16 cellular contexts compared by ENCODE assay signal in the genomic region with DNA sequence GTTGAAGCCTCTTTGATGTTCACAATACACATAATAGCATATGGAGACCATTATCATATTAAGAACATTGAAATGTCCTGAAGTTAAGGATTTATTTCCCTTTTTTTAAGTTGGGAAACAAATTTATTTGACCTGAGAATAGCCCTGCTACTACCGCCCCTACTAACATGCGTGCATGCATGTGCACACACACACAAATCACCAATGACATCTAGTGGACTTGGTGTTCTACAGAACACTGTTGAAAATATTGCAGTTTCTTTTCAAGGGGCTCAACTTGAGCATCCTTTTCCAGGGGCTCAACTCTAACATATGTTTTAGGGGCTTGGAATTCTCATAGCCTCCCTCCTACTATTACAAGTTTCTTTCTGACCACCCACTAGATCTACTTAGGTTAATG.
"Had no signal": no experiment of that assay in that cellular context is flagged by ENCODE, and none has a peak within 500 bp of the region (broad histone marks: within the 10 kb centered on the region; RNA-seq: fewer than 3 reads in every experiment).

No MANE protein-coding gene starts in this region.

- H3K79me2 ChIP-seq: parathyroid adenoma had no signal

- H3K9ac ChIP-seq: parathyroid adenoma had no signal

- ATAC-seq: foreskin keratinocyte; stimulated activated naive B cell treated with anti-CD40 and anti-IgM and Interleukin-4, amounts not matched to agents 10 μg/mL and 1 μg/mL and 100 μg/mL, for 72 hours; T-helper 17 cell had no signal

- H3K36me3 Mint-ChIP-seq: activated naive CD4-positive, alpha-beta T cell treated with anti-CD3 and anti-CD28 coated beads, Interleukin-2, amount 10 ng/mL, durations not matched to agents 7 days and 5 days; naive B cell; stimulated activated naive B cell treated with anti-CD40 and anti-IgM and Interleukin-4, amounts not matched to agents 10 μg/mL and 1 μg/mL and 100 μg/mL, for 72 hours had no signal

- H3K4me3 Mint-ChIP-seq: activated naive CD4-positive, alpha-beta T cell treated with anti-CD3 and anti-CD28 coated beads, Interleukin-2, amount 10 ng/mL, durations not matched to agents 7 days and 5 days; naive B cell; stimulated activated naive B cell treated with anti-CD40 and anti-IgM and Interleukin-4, amounts not matched to agents 10 μg/mL and 1 μg/mL and 100 μg/mL, for 72 hours; T-helper 17 cell had no signal

- H3K27me3 Mint-ChIP-seq: activated naive CD4-positive, alpha-beta T cell treated with anti-CD3 and anti-CD28 coated beads, Interleukin-2, amount 10 ng/mL, durations not matched to agents 7 days and 5 days; naive B cell; stimulated activated naive B cell treated with anti-CD40 and anti-IgM and Interleukin-4, amounts not matched to agents 10 μg/mL and 1 μg/mL and 100 μg/mL, for 72 hours; T-helper 17 cell had no signal

- H3K36me3 ChIP-seq: tibial nerve, vagina had no signal

- H3K27me3 ChIP-seq: foreskin keratinocyte, tibial nerve, vagina had no signal

- H3K27ac Mint-ChIP-seq: activated naive CD4-positive, alpha-beta T cell treated with anti-CD3 and anti-CD28 coated beads, Interleukin-2, amount 10 ng/mL, durations not matched to agents 7 days and 5 days; naive B cell; stimulated activated naive B cell treated with anti-CD40 and anti-IgM and Interleukin-4, amounts not matched to agents 10 μg/mL and 1 μg/mL and 100 μg/mL, for 72 hours; T-helper 17 cell had no signal

- H3K4me1 ChIP-seq: foreskin keratinocyte, parathyroid adenoma had no signal

- H3K27ac ChIP-seq: foreskin keratinocyte, parathyroid adenoma, tibial nerve, vagina had no signal

- H2AFZ ChIP-seq: parathyroid adenoma had no signal

- H3K4me3 ChIP-seq: tibial nerve, vagina had no signal

- H3K9me3 ChIP-seq: tibial nerve, vagina had no signal

- H3K4me1 Mint-ChIP-seq: activated naive CD4-positive, alpha-beta T cell treated with anti-CD3 and anti-CD28 coated beads, Interleukin-2, amount 10 ng/mL, durations not matched to agents 7 days and 5 days; naive B cell; stimulated activated naive B cell treated with anti-CD40 and anti-IgM and Interleukin-4, amounts not matched to agents 10 μg/mL and 1 μg/mL and 100 μg/mL, for 72 hours; T-helper 17 cell had no signal

- DNase-seq: activated CD4-positive, CD25-positive, alpha-beta regulatory T cell treated with anti-CD3 and anti-CD28 coated beads, Interleukin-2, amount 50 U/mL, for 72 hours; activated naive CD4-positive, alpha-beta T cell treated with anti-CD3 and anti-CD28 coated beads, Interleukin-2, amount 10 ng/mL, durations not matched to agents 7 days and 5 days; activated T-cell treated with anti-CD3 and anti-CD28 coated beads for 4 hours; foreskin keratinocyte; mammary epithelial cell; naive B cell; stimulated activated CD4-positive, alpha-beta T cell treated with anti-CD3 and anti-CD28 coated beads, Interleukin-2, amount 100 ng/mL, for 48 hours; stimulated activated naive B cell treated with anti-CD40 and anti-IgM and Interleukin-4, amounts not matched to agents 10 μg/mL and 1 μg/mL and 100 μg/mL, for 72 hours; T-helper 17 cell had no signal

- FAIRE-seq: astrocyte, bronchial epithelial cell, colon, TTC549 had no signal

- H3K9me3 Mint-ChIP-seq: activated naive CD4-positive, alpha-beta T cell treated with anti-CD3 and anti-CD28 coated beads, Interleukin-2, amount 10 ng/mL, durations not matched to agents 7 days and 5 days had no signal
